In genomic region chr17:58436805-58437239, GRCh38 we compare ENCODE assay signal across 30 cellular contexts. TPM values are rescaled to one million over a fixed set of nuclear protein-coding genes. Genes with fewer than 3 reads are reported as not detected.
"Had no signal": no experiment of that assay in that cellular context is flagged by ENCODE, and none has a peak within 500 bp of the region (broad histone marks: within the 10 kb centered on the region; RNA-seq: fewer than 3 reads in every experiment).

No MANE protein-coding gene starts in this region.

- FAIRE-seq: astrocyte, TTC549 had no signal

- H3K36me3 ChIP-seq: breast epithelium, SJCRH30, WERI-Rb-1 had no signal

- ATAC-seq: activated CD8-positive, alpha-beta T cell treated with anti-CD3 and anti-CD28 coated beads for 36 hours; activated T-cell treated with anti-CD3 and anti-CD28 coated beads, Interleukin-2, amount 50 U/mL, for 72 hours; activated T-helper 17 cell treated with anti-CD3 and anti-CD28 coated beads, Interleukin-2, amount 50 U/mL, for 72 hours; body of pancreas had no signal

- H3K4me1 ChIP-seq: body of pancreas, breast epithelium, SJCRH30 had no signal

- H3K9me3 ChIP-seq: body of pancreas, breast epithelium, SJCRH30 had no signal

- H3K27ac ChIP-seq: body of pancreas, breast epithelium, KMS-11, SJCRH30, SK-N-MC, WERI-Rb-1 had no signal

- H3K27me3 ChIP-seq: body of pancreas, breast epithelium, SJCRH30 had no signal

- H3K4me2 ChIP-seq: KMS-11 had no signal

- H3K4me3 ChIP-seq: body of pancreas, breast epithelium, SJCRH30, SK-N-MC had no signal

- DNase-seq: activated CD4-positive, alpha-beta T cell treated with anti-CD3 and anti-CD28 coated beads for 1 hour; activated CD4-positive, alpha-beta T cell treated with anti-CD3 and anti-CD28 coated beads for 48 hours; activated CD4-positive, CD25-positive, alpha-beta regulatory T cell; activated CD8-positive, alpha-beta T cell treated with anti-CD3 and anti-CD28 coated beads for 36 hours; activated gamma-delta T cell; activated naive CD4-positive, alpha-beta T cell treated with Interleukin-2 at 50 U/mL for 16 hours; activated naive CD8-positive, alpha-beta T cell treated with anti-CD3 and anti-CD28 coated beads, Interleukin-2, amount 10 ng/mL, durations not matched to agents 7 days and 5 days; activated T-cell treated with anti-CD3 and anti-CD28 coated beads, Interleukin-2, amount 50 U/mL, for 1 hour; activated T-cell treated with anti-CD3 and anti-CD28 coated beads, Interleukin-2, amount 50 U/mL, for 72 hours; body of pancreas; NCI-H1105 treated with DMSO at 0.1 percent for 48 hours; NCI-H1436; NCI-H1694; NCI-H2029; NCI-H510A; NCI-H526; NCI-H748 treated with DMSO at 0.1 percent for 48 hours; NK-92 treated with Interleukin-12 subunit alpha and Interleukin-12 subunit beta, amount 100 ng/mL, for 24 hours; SHP77; SJCRH30; T1000; WERI-Rb-1 had no signal

- H3K9ac ChIP-seq: KMS-11 had no signal

RNA-seq across cellular contexts. Expression of gene RNF43, which starts 19.5 kb away (rescaled TPM):
- total RNA-seq: SJCRH30 had no signal

RNA-seq across cellular contexts. Expression of gene HSF5, which starts 51.4 kb away (rescaled TPM):
- total RNA-seq: astrocyte, body of pancreas, cardiac septum, M059J, SJCRH30 had no signal
